ENCODE assay signal across 15 cellular contexts in genomic region chr5:1150866-1151265, GRCh38. TPM values are rescaled to one million over a fixed set of nuclear protein-coding genes. Genes with fewer than 3 reads are reported as not detected.
A peak's percentile ranks its signal among the peaks of the same experiment; 100 is the strongest.
DNase-seq lines count a peak whose midpoint lies in the region; ATAC-seq and TF ChIP-seq lines count a peak whose summit lies in the region.
"Had no signal": no experiment of that assay in that cellular context is flagged by ENCODE, and none has a peak within 500 bp of the region (broad histone marks: within the 10 kb centered on the region; RNA-seq: fewer than 3 reads in every experiment).

No MANE protein-coding gene starts in this region.

- H3K4me1 ChIP-seq in BLaER1 treated with 17β-estradiol and CSF1 and Interleukin-3, amounts not matched to agents 10 nM and 100 nM = peaks cover 17 to 68% (median 38%) of the 10 kb centered on the region in 10 experiments; a peak in 19 of 20 replicates
- H3K4me1 ChIP-seq: BE2C, HAP-1 had no signal

- peaks cover 31 to 51% (median 39%) of the 10 kb centered on the region in 11 experiments for H3K27me3 ChIP-seq in BLaER1 treated with 17β-estradiol and CSF1 and Interleukin-3, amounts not matched to agents 10 nM and 100 nM

- H3K9me3 ChIP-seq in BLaER1 treated with 17β-estradiol and CSF1 and Interleukin-3, amounts not matched to agents 10 nM and 100 nM (replicated peaks in 1 of 11) = no peaks in the 10 kb centered on the region; a peak in 1 of 22 replicates
- H3K9me3 ChIP-seq: BE2C, HAP-1 had no signal

- DNase-seq in naive B cell (no peak), nephron progenitor cell (no peak), NCI-H82 treated with DMSO at 0.1 percent for 48 hours (lab: John Stamatoyannopoulos, UW; ENCODE audit: unreplicated experiment) (no peak)
- DNase-seq: BE2C; Calu3; CD4-positive, alpha-beta T cell; DMS 273 treated with DMSO at 0.1 percent for 48 hours; GOT3 had no signal

- no peak overlapping the region for H3K27ac ChIP-seq in BLaER1 treated with 17β-estradiol and CSF1 and Interleukin-3, amounts not matched to agents 10 nM and 100 nM
- H3K27ac ChIP-seq in VCaP = peak overlapping the region; percentile 90; the same call in 1 of the 2 replicates

- H3K27me3 Mint-ChIP-seq in IgD-negative memory B cell (peaks cover 25% of the 10 kb centered on the region), naive B cell (peaks cover 6 to 32% (median 9%) of the 10 kb centered on the region in 3 donors), nephron progenitor cell (ENCODE audit: low read depth, poor library complexity) (peaks cover 38% of the 10 kb centered on the region)

- H4K20me1 ChIP-seq in BLaER1 treated with 17β-estradiol and CSF1 and Interleukin-3, amounts not matched to agents 10 nM and 100 nM = peaks cover 0 to 26% (median 7%) of the 10 kb centered on the region in 11 experiments; a peak in 9 of 22 replicates

- no peak overlapping the region for H3K9ac ChIP-seq in BLaER1 treated with 17β-estradiol and CSF1 and Interleukin-3, amounts not matched to agents 10 nM and 100 nM

- H3K4me3 ChIP-seq in BLaER1 treated with 17β-estradiol and CSF1 and Interleukin-3, amounts not matched to agents 10 nM and 100 nM = no peak overlapping the region
- H3K4me3 ChIP-seq: HAP-1 had no signal

- H3K36me3 Mint-ChIP-seq in IgD-negative memory B cell (peaks cover 5% of the 10 kb centered on the region), naive B cell (no peaks in the 10 kb centered on the region), nephron progenitor cell (ENCODE audit: low read depth) (no peaks in the 10 kb centered on the region)

- ATAC-seq in naive B cell (ENCODE audit: low read depth in 2 of 2) = no peak
- no peak for ATAC-seq in GM18868 (IDR thresholded peaks at IDR 0.05; ENCODE audit: unreplicated experiment)
- no peak for ATAC-seq in GM21619 (IDR thresholded peaks at IDR 0.05; ENCODE audit: unreplicated experiment)
- ATAC-seq: HepG2 had no signal

- H3K4me1 Mint-ChIP-seq in IgD-negative memory B cell = peaks cover 21 to 40% (median 29%) of the 10 kb centered on the region in 3 donors
- peaks cover 34 to 35% (median 34%) of the 10 kb centered on the region in 3 donors for H3K4me1 Mint-ChIP-seq in naive B cell
- peaks cover 45% of the 10 kb centered on the region for H3K4me1 Mint-ChIP-seq in nephron progenitor cell

- peaks cover 0 to 1% (median 0%) of the 10 kb centered on the region in 3 donors for H3K9me3 Mint-ChIP-seq in IgD-negative memory B cell
- no peaks in the 10 kb centered on the region for H3K9me3 Mint-ChIP-seq in naive B cell
- H3K9me3 Mint-ChIP-seq in nephron progenitor cell = no peaks in the 10 kb centered on the region
- H3K9me3 Mint-ChIP-seq: CD4-positive, alpha-beta T cell had no signal

- TF ChIP-seq CTCF in VCaP (conservative IDR thresholded peaks at IDR 0.05) (no peak), nephron progenitor cell (IDR thresholded peaks at IDR 0.05) (no peak)

- H3K4me3 Mint-ChIP-seq in IgD-negative memory B cell (peak overlapping the region in 3 of 4 donors; percentile 16 to 83 (median 68)), naive B cell (peak overlapping the region in 4 of 8 donors; percentile 38 to 79 (median 60)), nephron progenitor cell (no peak overlapping the region)
- H3K4me3 Mint-ChIP-seq: CD4-positive, alpha-beta T cell had no signal

- no peaks in the 10 kb centered on the region for H3K36me3 ChIP-seq in BLaER1 treated with 17β-estradiol and CSF1 and Interleukin-3, amounts not matched to agents 10 nM and 100 nM
- H3K36me3 ChIP-seq: BE2C, HAP-1 had no signal

- H3K27ac Mint-ChIP-seq in IgD-negative memory B cell (peak overlapping the region in 2 of 3 donors; percentile 40 to 77), naive B cell (peak overlapping the region in 4 of 6 donors; percentile 37 to 82 (median 74)), nephron progenitor cell (no peak overlapping the region)
- H3K27ac Mint-ChIP-seq: CD4-positive, alpha-beta T cell had no signal

- H3K4me2 ChIP-seq in BLaER1 treated with 17β-estradiol and CSF1 and Interleukin-3, amounts not matched to agents 10 nM and 100 nM = peak overlapping the region in 7 of 11 experiments; percentile 12 to 87 (median 28); a peak in 8 of 22 replicates

RNA-seq across cellular contexts. Expression of gene SLC12A7, which starts 39.0 kb away (rescaled TPM):
- polyA plus RNA-seq in IgD-negative memory B cell (10.9 TPM), naive B cell (ENCODE audit: low read depth in 6 of 6) (10 to 100 TPM in 1 of 6 donors, 1 to 10 TPM in 5; 1.9 to 15.6 (median 5.8) TPM)

RNA-seq across cellular contexts. Expression of gene SLC6A19, which starts 50.5 kb away (rescaled TPM):
- polyA plus RNA-seq in IgD-negative memory B cell = not detected
- polyA plus RNA-seq in naive B cell (ENCODE audit: low read depth in 6 of 6) = not detected
- polyA plus RNA-seq: HepG2 had no signal
